ENCODE assay signal across 29 cellular contexts in genomic region chrX:39648548-39649254, GRCh38.
"Had no signal": no experiment of that assay in that cellular context is flagged by ENCODE, and none has a peak within 500 bp of the region (broad histone marks: within the 10 kb centered on the region; RNA-seq: fewer than 3 reads in every experiment).

No MANE protein-coding gene starts in this region.

- H3K27me3 Mint-ChIP-seq: activated CD4-positive, alpha-beta T cell treated with anti-CD3 and anti-CD28 coated beads for 36 hours; naive thymus-derived CD4-positive, alpha-beta T cell had no signal

- H3K27ac Mint-ChIP-seq: activated CD4-positive, alpha-beta T cell treated with anti-CD3 and anti-CD28 coated beads for 36 hours; activated naive CD4-positive, alpha-beta T cell treated with anti-CD3 and anti-CD28 coated beads, Interleukin-2, amount 50 U/mL, for 72 hours; activated T-cell treated with anti-CD3 and anti-CD28 coated beads, Interleukin-2, amount 50 U/mL, for 72 hours had no signal

- H3K27ac ChIP-seq: cardiac muscle cell, coronary artery, dorsolateral prefrontal cortex, gastroesophageal sphincter, hepatocyte, pancreas, prostate gland, sigmoid colon, suprapubic skin, tibial artery had no signal

- H3K4me1 ChIP-seq: pancreas, prostate gland, sigmoid colon, suprapubic skin had no signal

- H3K27me3 ChIP-seq: cardiac muscle cell, gastroesophageal sphincter, hepatocyte, sigmoid colon, suprapubic skin, tibial artery had no signal

- H3K4me3 ChIP-seq: cardiac muscle cell, coronary artery, dorsolateral prefrontal cortex, gastroesophageal sphincter, hepatocyte, pancreas, prostate gland, sigmoid colon, suprapubic skin, tibial artery had no signal

- H3K36me3 Mint-ChIP-seq: activated naive CD4-positive, alpha-beta T cell treated with anti-CD3 and anti-CD28 coated beads, Interleukin-2, amount 50 U/mL, for 72 hours; naive thymus-derived CD4-positive, alpha-beta T cell had no signal

- H3K4me1 Mint-ChIP-seq: naive thymus-derived CD4-positive, alpha-beta T cell had no signal

- H3K79me2 ChIP-seq: hepatocyte had no signal

- H3K4me2 ChIP-seq: hepatocyte had no signal

- H3K9me3 Mint-ChIP-seq: neural crest cell had no signal

- H3K9me3 ChIP-seq: gastroesophageal sphincter, pancreas, prostate gland, sigmoid colon, suprapubic skin had no signal

- H3K4me3 Mint-ChIP-seq: activated CD4-positive, alpha-beta T cell treated with anti-CD3 and anti-CD28 coated beads for 36 hours; activated T-cell treated with anti-CD3 and anti-CD28 coated beads, Interleukin-2, amount 50 U/mL, for 72 hours; naive thymus-derived CD4-positive, alpha-beta T cell; neural crest cell had no signal

- H3K36me3 ChIP-seq: cardiac muscle cell, gastroesophageal sphincter, pancreas, prostate gland, sigmoid colon, suprapubic skin, tibial artery had no signal

- H2AFZ ChIP-seq: hepatocyte had no signal

- DNase-seq: activated CD4-positive, alpha-beta T cell treated with anti-CD3 and anti-CD28 coated beads for 36 hours; activated CD4-positive, alpha-beta T cell treated with anti-CD3 and anti-CD28 coated beads, Interleukin-2, amount 50 U/mL, for 4 hours; activated CD4-positive, CD25-positive, alpha-beta regulatory T cell; activated naive CD4-positive, alpha-beta T cell; activated T-cell treated with anti-CD3 and anti-CD28 coated beads for 4 hours; activated T-cell treated with anti-CD3 and anti-CD28 coated beads, Interleukin-2, amount 50 U/mL, for 72 hours; cerebellar nuclear complex; dorsolateral prefrontal cortex; effector memory CD4-positive, alpha-beta T cell; islet precursor cell; left cardiac atrium; left ventricle myocardium superior; naive thymus-derived CD4-positive, alpha-beta T cell; nucleus accumbens; pancreas; retina; sigmoid colon; stimulated activated CD4-positive, alpha-beta T cell treated with anti-CD3 and anti-CD28 coated beads, Interleukin-15, amount 100 ng/mL, for 24 hours; stimulated activated CD4-positive, alpha-beta T cell treated with anti-CD3 and anti-CD28 coated beads, Interleukin-2, amount 100 ng/mL, for 24 hours; stimulated activated naive CD4-positive, alpha-beta T cell; tibial artery had no signal
